Comparison of ENCODE assay signal across 10 cellular contexts in genomic region chr9:95772320-95773060, GRCh38.
DNase-seq lines count a peak whose midpoint lies in the region; ATAC-seq and TF ChIP-seq lines count a peak whose summit lies in the region.
"Had no signal": no experiment of that assay in that cellular context is flagged by ENCODE, and none has a peak within 500 bp of the region (broad histone marks: within the 10 kb centered on the region; RNA-seq: fewer than 3 reads in every experiment).

No MANE protein-coding gene starts in this region.

- no peaks in the 10 kb centered on the region for H3K4me1 ChIP-seq in thymus (ENCODE audit: control insufficient read depth, insufficient read depth, low read length)

- H3K9me3 ChIP-seq in KOPT-K1 (ENCODE audit: insufficient read depth, low read length, poor library complexity, severe bottlenecking) (no peaks in the 10 kb centered on the region), thymus (ENCODE audit: control insufficient read depth) (no peaks in the 10 kb centered on the region)

- no peaks in the 10 kb centered on the region for H3K36me3 ChIP-seq in KOPT-K1 (ENCODE audit: insufficient read depth, low read length)
- no peaks in the 10 kb centered on the region for H3K36me3 ChIP-seq in thymus (ENCODE audit: control insufficient read depth, insufficient read depth)

- no peaks in the 10 kb centered on the region for H3K27me3 ChIP-seq in thymus (ENCODE audit: control insufficient read depth, insufficient read depth)

- peaks cover 81% of the 10 kb centered on the region for H3K27me3 Mint-ChIP-seq in brain
- H3K27me3 Mint-ChIP-seq in stimulated activated naive B cell treated with anti-CD40 and anti-IgM and Interleukin-4, amounts not matched to agents 10 μg/mL and 1 μg/mL and 100 μg/mL, for 72 hours, result peaks cover 54 to 65% of the 10 kb centered on the region in 2 donors

- H3K27ac ChIP-seq in KOPT-K1 (ENCODE audit: low read depth, low read length, poor library complexity, severe bottlenecking) (peak overlapping the region; percentile 58), thymus (ENCODE audit: low read depth) (peak overlapping the region; percentile 3)

- no peaks in the 10 kb centered on the region for H3K36me3 Mint-ChIP-seq in brain
- H3K36me3 Mint-ChIP-seq in stimulated activated naive B cell treated with anti-CD40 and anti-IgM and Interleukin-4, amounts not matched to agents 10 μg/mL and 1 μg/mL and 100 μg/mL, for 72 hours, result no peaks in the 10 kb centered on the region

- no peak for TF ChIP-seq CTCF in brain (conservative IDR thresholded peaks at IDR 0.05)

- H3K9me3 Mint-ChIP-seq in brain, result peaks cover 0 to 6% (median 0%) of the 10 kb centered on the region in 5 experiments
- no peaks in the 10 kb centered on the region for H3K9me3 Mint-ChIP-seq in stimulated activated naive B cell treated with anti-CD40 and anti-IgM and Interleukin-4, amounts not matched to agents 10 μg/mL and 1 μg/mL and 100 μg/mL, for 72 hours

- peak; percentile 34 for ATAC-seq in left lobe of liver
- ATAC-seq in stimulated activated naive B cell treated with anti-CD40 and anti-IgM and Interleukin-4, amounts not matched to agents 10 μg/mL and 1 μg/mL and 100 μg/mL, for 72 hours (replicated peaks), result no peak

- peak overlapping the region in 4 of 5 experiments; percentile 42 to 77 (median 48) for H3K4me3 Mint-ChIP-seq in brain
- no peak overlapping the region for H3K4me3 Mint-ChIP-seq in stimulated activated naive B cell treated with anti-CD40 and anti-IgM and Interleukin-4, amounts not matched to agents 10 μg/mL and 1 μg/mL and 100 μg/mL, for 72 hours

- DNase-seq in left lobe of liver (ENCODE audit: low spot score) (no peak), OCI-M2 (lab: John Stamatoyannopoulos, UW; ENCODE audit: unreplicated experiment) (no peak), hippocampal formation (lab: John Stamatoyannopoulos, UW) (no peak), middle frontal gyrus (ENCODE audit: extremely low spot score, low spot score) (no peak)
- DNase-seq in stimulated activated naive B cell treated with anti-CD40 and anti-IgM and Interleukin-4, amounts not matched to agents 10 μg/mL and 1 μg/mL and 100 μg/mL, for 72 hours, result no peak
- DNase-seq: activated naive CD4-positive, alpha-beta T cell treated with anti-CD3 and anti-CD28 coated beads, Interleukin-2, amount 50 U/mL, for 16 hours; NCI-H446 treated with DMSO at 0.1 percent for 48 hours had no signal

- H3K4me1 Mint-ChIP-seq in brain, result peaks cover 60% of the 10 kb centered on the region
- H3K4me1 Mint-ChIP-seq in stimulated activated naive B cell treated with anti-CD40 and anti-IgM and Interleukin-4, amounts not matched to agents 10 μg/mL and 1 μg/mL and 100 μg/mL, for 72 hours, result peaks cover 0 to 2% of the 10 kb centered on the region in 2 donors

- peak overlapping the region in 3 of 5 experiments; percentile 64 to 93 (median 79) for H3K27ac Mint-ChIP-seq in brain
- no peak overlapping the region for H3K27ac Mint-ChIP-seq in stimulated activated naive B cell treated with anti-CD40 and anti-IgM and Interleukin-4, amounts not matched to agents 10 μg/mL and 1 μg/mL and 100 μg/mL, for 72 hours

- 59% methylated on average over 30 of the region's 30 CpGs for WGBS in thymus

- H3K4me3 ChIP-seq in thymus (ENCODE audit: low read length), result no peak overlapping the region

Comparison
In these comparisons a context has a peak if more than half of its experiments do, and no peak if none do; other contexts are left out.
1. H3K4me3 Mint-ChIP-seq: peak in brain (4 of 5); none in stimulated activated naive B cell treated with anti-CD40 and anti-IgM and Interleukin-4, amounts not matched to agents 10 μg/mL and 1 μg/mL and 100 μg/mL, for 72 hours (0 of 2).